Comparison of ENCODE assay signal across 16 cellular contexts in the genomic region with DNA sequence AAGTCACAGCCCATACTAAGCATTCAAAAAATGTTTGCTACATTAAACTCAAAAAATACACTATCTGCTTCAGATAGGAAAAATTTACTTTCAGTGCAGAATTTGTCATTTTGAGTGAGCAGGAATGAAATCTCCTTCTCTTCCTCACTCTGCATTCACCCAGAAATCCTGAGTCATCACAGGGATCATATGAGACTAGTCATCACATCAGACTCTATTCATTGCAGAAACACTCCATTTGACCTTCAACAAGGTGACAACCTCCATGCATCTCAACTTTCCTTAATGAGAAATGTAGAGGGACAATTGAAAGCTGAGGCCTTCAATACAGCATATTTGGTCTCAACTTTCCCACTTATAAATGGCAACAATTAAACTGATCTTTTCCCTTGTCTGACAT.
DNase-seq lines count a peak whose midpoint lies in the region; TF ChIP-seq lines count a peak whose summit lies in the region.
"Had no signal": no experiment of that assay in that cellular context is flagged by ENCODE, and none has a peak within 500 bp of the region (broad histone marks: within the 10 kb centered on the region; RNA-seq: fewer than 3 reads in every experiment).

No MANE protein-coding gene starts in this region.

- DNase-seq in COLO829 (ENCODE audit: low spot score) (peak; percentile 46), M059J (ENCODE audit: low read depth) (peak; percentile 75), dedifferentiated amniotic fluid mesenchymal stem cell (ENCODE audit: extremely low spot score) (peak; percentile 74), mesendoderm (peak; percentile 9), NCI-H345 (lab: John Stamatoyannopoulos, UW) (no peak), WERI-Rb-1 (no peak), esophagus muscularis mucosa (ENCODE audit: extremely low spot score) (no peak)
- DNase-seq in activated CD8-positive, alpha-beta memory T cell treated with anti-CD3 and anti-CD28 coated beads for 24 hours = no peak
- DNase-seq: activated T-cell treated with anti-CD3 and anti-CD28 coated beads for 4 hours; effector CD4-positive, alpha-beta T cell; heart right ventricle; sigmoid colon; stimulated activated naive CD8-positive, alpha-beta T cell treated with anti-CD3 and anti-CD28 coated beads, Interleukin-15, Interleukin-2, amounts not matched to agents 100 U/mL and 50 U/mL, for 24 hours had no signal

- no peak overlapping the region for H3K9ac ChIP-seq in mesendoderm (ENCODE audit: low read length)

- no peaks in the 10 kb centered on the region for H3K9me3 ChIP-seq in WERI-Rb-1 (ENCODE audit: severe bottlenecking)
- no peaks in the 10 kb centered on the region for H3K9me3 ChIP-seq in esophagus muscularis mucosa
- H3K9me3 ChIP-seq: adrenal gland, HAP-1, sigmoid colon had no signal

- H2BK120ac ChIP-seq in mesendoderm (ENCODE audit: low read depth, low read length) = no peak overlapping the region

- H3K79me1 ChIP-seq in mesendoderm (ENCODE audit: low read length) = no peaks in the 10 kb centered on the region

- no peak overlapping the region for H3K4me3 ChIP-seq in mesendoderm (ENCODE audit: low read length)
- no peak overlapping the region for H3K4me3 ChIP-seq in WERI-Rb-1 (ENCODE audit: low read depth, low read length)
- no peak overlapping the region for H3K4me3 ChIP-seq in esophagus muscularis mucosa
- H3K4me3 ChIP-seq: adrenal gland, HAP-1, heart right ventricle, sigmoid colon had no signal

- H2AK5ac ChIP-seq in mesendoderm (ENCODE audit: low read length) = no peak overlapping the region

- H3K4ac ChIP-seq in mesendoderm (ENCODE audit: low read depth, low read length) = no peak overlapping the region

- no peak overlapping the region for H2BK5ac ChIP-seq in mesendoderm (ENCODE audit: low read length)

- no peaks in the 10 kb centered on the region for H3K79me2 ChIP-seq in mesendoderm (ENCODE audit: control insufficient read depth, insufficient read depth, low read length)

- no peak for TF ChIP-seq EP300 in esophagus muscularis mucosa (IDR thresholded peaks at IDR 0.05)

- no peak overlapping the region for H3K4me2 ChIP-seq in mesendoderm (ENCODE audit: low read length)

- intact Hi-C loops in esophagus muscularis mucosa (cut with DNase I) = no loop called here

- TF ChIP-seq CTCF in WERI-Rb-1 (IDR thresholded peaks at IDR 0.05; ENCODE audit: low read depth, low read length) (no peak), esophagus muscularis mucosa (IDR thresholded peaks at IDR 0.05) (no peak)

- H3K18ac ChIP-seq in mesendoderm (ENCODE audit: low read length) = no peak overlapping the region

- no peaks in the 10 kb centered on the region for H3K36me3 ChIP-seq in mesendoderm (ENCODE audit: control insufficient read depth, insufficient read depth, low read length)
- H3K36me3 ChIP-seq in WERI-Rb-1 = no peaks in the 10 kb centered on the region
- H3K36me3 ChIP-seq in esophagus muscularis mucosa = no peaks in the 10 kb centered on the region
- H3K36me3 ChIP-seq: adrenal gland, HAP-1, heart right ventricle, sigmoid colon had no signal

- H3K27me3 ChIP-seq in mesendoderm (ENCODE audit: insufficient read depth, low read length, poor library complexity) = no peaks in the 10 kb centered on the region
- no peaks in the 10 kb centered on the region for H3K27me3 ChIP-seq in WERI-Rb-1 (ENCODE audit: insufficient read depth, low read depth, severe bottlenecking)
- no peaks in the 10 kb centered on the region for H3K27me3 ChIP-seq in esophagus muscularis mucosa
- H3K27me3 ChIP-seq: adrenal gland, heart right ventricle, sigmoid colon had no signal

- no peak for TF ChIP-seq POLR2A in esophagus muscularis mucosa (IDR thresholded peaks at IDR 0.05; ENCODE audit: low read depth)

- H3K56ac ChIP-seq in mesendoderm (ENCODE audit: low read length) = no peak overlapping the region

- H2BK15ac ChIP-seq in mesendoderm (replicated peaks; ENCODE audit: low read depth) = no peak overlapping the region

- H3K23ac ChIP-seq in mesendoderm (ENCODE audit: low read length) = no peak overlapping the region

- H4K8ac ChIP-seq in mesendoderm (ENCODE audit: low read depth, low read length) = no peak overlapping the region

- H3K27ac ChIP-seq in mesendoderm (ENCODE audit: low read depth, low read length) (no peak overlapping the region), WERI-Rb-1 (no peak overlapping the region), esophagus muscularis mucosa (replicated peaks in 1 of 4) (no peak overlapping the region)
- H3K27ac ChIP-seq: adrenal gland, C4-2B, heart right ventricle, sigmoid colon had no signal

- no peak overlapping the region for H4K5ac ChIP-seq in mesendoderm (ENCODE audit: low read length)

- H3K4me1 ChIP-seq in mesendoderm (ENCODE audit: control insufficient read depth, low read depth, low read length) = no peaks in the 10 kb centered on the region
- H3K4me1 ChIP-seq in esophagus muscularis mucosa = peaks cover 0 to 10% (median 6%) of the 10 kb centered on the region in 4 donors

Comparison
In these comparisons a context has a peak if more than half of its experiments do, and no peak if none do; other contexts are left out.
1. DNase-seq: peak in COLO829 (single experiment), M059J (single experiment), dedifferentiated amniotic fluid mesenchymal stem cell (single experiment) and mesendoderm (single experiment); none in NCI-H345 (single experiment), WERI-Rb-1 (single experiment), esophagus muscularis mucosa (single experiment) and activated CD8-positive, alpha-beta memory T cell treated with anti-CD3 and anti-CD28 coated beads for 24 hours (single experiment).